ENCODE assay signal across 16 cellular contexts in the genomic region with DNA sequence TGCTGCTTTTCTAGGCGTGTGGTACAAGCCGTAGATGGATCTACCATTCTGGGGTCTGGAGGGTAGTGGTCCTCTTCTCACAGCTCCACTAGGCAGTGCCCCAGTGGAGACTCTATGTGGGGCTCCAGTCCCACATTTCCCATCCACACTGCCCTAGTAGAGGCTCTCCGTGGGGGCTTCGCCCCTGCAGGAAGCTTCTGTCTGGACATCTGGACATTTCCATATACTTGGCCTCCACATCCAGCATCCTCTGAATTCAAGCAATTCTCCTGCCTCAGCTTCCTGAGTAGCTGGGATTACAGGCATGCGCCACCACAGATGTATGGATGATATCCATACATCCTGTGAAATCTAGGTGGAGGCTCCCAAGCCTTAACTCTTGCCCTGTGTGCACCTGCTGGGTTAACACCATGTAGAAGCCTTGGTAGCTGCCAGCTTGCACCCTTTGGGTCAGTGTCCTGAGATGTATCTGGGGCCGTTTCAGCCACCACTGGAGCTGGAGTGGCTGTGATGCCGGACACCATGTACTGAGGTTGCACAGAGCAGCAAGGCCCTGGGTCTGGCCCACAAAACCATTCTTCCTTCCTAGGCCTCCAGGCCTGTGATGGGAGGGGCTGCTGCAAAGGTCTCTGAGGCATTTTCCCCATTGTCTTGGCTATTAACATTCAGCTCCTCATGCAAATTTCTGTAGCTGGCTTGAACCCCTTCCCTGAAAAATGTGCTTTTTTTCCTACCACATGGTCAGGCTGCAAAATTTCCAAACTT.
A peak's percentile ranks its signal among the peaks of the same experiment; 100 is the strongest.
DNase-seq lines count a peak whose midpoint lies in the region; ATAC-seq, FAIRE-seq and TF ChIP-seq lines count a peak whose summit lies in the region.
"Had no signal": no experiment of that assay in that cellular context is flagged by ENCODE, and none has a peak within 500 bp of the region (broad histone marks: within the 10 kb centered on the region; RNA-seq: fewer than 3 reads in every experiment).

No MANE protein-coding gene starts in this region.

- TF ChIP-seq EP300 in K562 (IDR thresholded peaks at IDR 0.05; ENCODE audit: low read length), result no peak

- ATAC-seq in K562, result no peak
- ATAC-seq in CD8-positive, alpha-beta T cell, result no peak
- no peak for ATAC-seq in activated T-cell treated with anti-CD3 and anti-CD28 coated beads, Interleukin-2, amount 50 U/mL, for 4 hours
- ATAC-seq: GM23338 had no signal

- FAIRE-seq in K562 (lab: Jason Lieb, UNC), result no peak
- FAIRE-seq: GM12891, HTR-8/SVneo had no signal

- DNase-seq in K562 (ENCODE audit: extremely low read depth in 1 of 4, low spot score in 3 of 4) (no peak), posterior vena cava (ENCODE audit: low spot score) (peak; percentile 28), SW 1271 (lab: John Stamatoyannopoulos, UW) (no peak)
- no peak for DNase-seq in CD8-positive, alpha-beta T cell
- DNase-seq in activated T-cell treated with anti-CD3 and anti-CD28 coated beads, Interleukin-2, amount 50 U/mL, for 4 hours, result no peak
- DNase-seq in activated CD4-positive, alpha-beta T cell treated with anti-CD3 and anti-CD28 coated beads, Interleukin-2, amount 10 ng/mL, durations not matched to agents 7 days and 5 days, result no peak
- DNase-seq: ACHN, Calu3, DMS 273 treated with DMSO at 0.1 percent for 48 hours, H7 had no signal

- CTCF ChIA-PET in HEK293 (lab: Yijun Ruan, JAX) (interaction anchor here (0.6 to 0.9 kb wide), 2 partner anchors 7 to 114 kb away, joined by 3 to 4 read pairs; no protein-coding TSS in a partner anchor), K562 (lab: Yijun Ruan, JAX; ENCODE audit: low intra/inter-chr PET ratio) (no interaction called here)
- CTCF ChIA-PET in CD8-positive, alpha-beta T cell (lab: Charles Lee), result no interaction called here
- CTCF ChIA-PET in activated CD4-positive, alpha-beta T cell treated with anti-CD3 and anti-CD28 coated beads, Interleukin-2, amount 10 ng/mL, durations not matched to agents 7 days and 5 days (lab: Charles Lee), result no interaction called here

- no peaks in the 10 kb centered on the region for H3K9me1 ChIP-seq in K562 (ENCODE audit: control insufficient read depth, insufficient read depth, low read length)

- BruUV-seq in K562 (replicated peaks; lab: Mats Ljungman, UMichigan), result no TSS peak

- H3K27me3 ChIP-seq in BLaER1 (no peaks in the 10 kb centered on the region), K562 (ENCODE audit: control insufficient read depth in 2 of 2, insufficient read depth in 2 of 2, low read length in 2 of 2) (no peaks in the 10 kb centered on the region)
- H3K27me3 ChIP-seq in CD8-positive, alpha-beta T cell (ENCODE audit: insufficient read depth, low read length), result no peaks in the 10 kb centered on the region

- peaks cover 26% of the 10 kb centered on the region for H3K36me3 Mint-ChIP-seq in CD8-positive, alpha-beta T cell
- peaks cover 10% of the 10 kb centered on the region for H3K36me3 Mint-ChIP-seq in activated T-cell treated with anti-CD3 and anti-CD28 coated beads, Interleukin-2, amount 50 U/mL, for 4 hours (ENCODE audit: insufficient read depth)
- peaks cover 41% of the 10 kb centered on the region for H3K36me3 Mint-ChIP-seq in activated CD4-positive, alpha-beta T cell treated with anti-CD3 and anti-CD28 coated beads, Interleukin-2, amount 10 ng/mL, durations not matched to agents 7 days and 5 days (ENCODE audit: low read depth)

- no peak overlapping the region for H3K4me3 Mint-ChIP-seq in CD8-positive, alpha-beta T cell
- H3K4me3 Mint-ChIP-seq in activated T-cell treated with anti-CD3 and anti-CD28 coated beads, Interleukin-2, amount 50 U/mL, for 4 hours, result no peak overlapping the region
- no peak overlapping the region for H3K4me3 Mint-ChIP-seq in activated CD4-positive, alpha-beta T cell treated with anti-CD3 and anti-CD28 coated beads, Interleukin-2, amount 10 ng/mL, durations not matched to agents 7 days and 5 days
- H3K4me3 Mint-ChIP-seq: CD14-positive monocyte, GM23338 had no signal

- no peaks in the 10 kb centered on the region for H3K27me3 Mint-ChIP-seq in CD8-positive, alpha-beta T cell (ENCODE audit: low read depth)
- no peaks in the 10 kb centered on the region for H3K27me3 Mint-ChIP-seq in activated T-cell treated with anti-CD3 and anti-CD28 coated beads, Interleukin-2, amount 50 U/mL, for 4 hours (ENCODE audit: low read depth)
- no peaks in the 10 kb centered on the region for H3K27me3 Mint-ChIP-seq in activated CD4-positive, alpha-beta T cell treated with anti-CD3 and anti-CD28 coated beads, Interleukin-2, amount 10 ng/mL, durations not matched to agents 7 days and 5 days

- no peak for TF ChIP-seq RAD21 in K562 (CRISPR knock-in tag; conservative IDR thresholded peaks at IDR 0.05 in 1 of 2, IDR thresholded peaks at IDR 0.05 in 1 of 2)

- H3K4me1 ChIP-seq in BLaER1 (peaks cover 19% of the 10 kb centered on the region), HEK293 (ENCODE audit: control insufficient read depth, insufficient read depth, low read length) (no peaks in the 10 kb centered on the region), K562 (replicated peaks in 1 of 2; ENCODE audit: control insufficient read depth in 2 of 2, insufficient read depth in 2 of 2, low read length in 2 of 2) (peaks cover 6 to 19% of the 10 kb centered on the region in 2 experiments; a peak in 3 of 5 replicates)
- peaks cover 29% of the 10 kb centered on the region for H3K4me1 ChIP-seq in CD8-positive, alpha-beta T cell (ENCODE audit: insufficient read depth, low read length)

- H3K4me3 ChIP-seq in BLaER1 (peak overlapping the region; percentile 44; the same call in 1 of the 2 replicates), HEK293 (ENCODE audit: low read depth, low read length) (no peak overlapping the region), K562 (no peak overlapping the region)
- no peak overlapping the region for H3K4me3 ChIP-seq in CD8-positive, alpha-beta T cell (ENCODE audit: low read depth, low read length)
- H3K4me3 ChIP-seq: GM23338 had no signal

- H3K9ac ChIP-seq in BLaER1 (no peak overlapping the region), K562 (ENCODE audit: insufficient read depth in 1 of 2, low read depth in 2 of 2, low read length in 2 of 2) (no peak overlapping the region)

- H3K4me2 ChIP-seq in BLaER1 (no peak overlapping the region), K562 (ENCODE audit: insufficient read depth, low read length) (no peak overlapping the region)
- H3K4me2 ChIP-seq: GM23338 had no signal

- POLR2A ChIA-PET in HEK293 (lab: Yijun Ruan, JAX), result no interaction called here
- POLR2A ChIA-PET in K562 (lab: Yijun Ruan, JAX), result no interaction called here
- POLR2A ChIA-PET in CD8-positive, alpha-beta T cell (lab: Charles Lee), result no interaction called here
- POLR2A ChIA-PET in activated CD4-positive, alpha-beta T cell treated with anti-CD3 and anti-CD28 coated beads, Interleukin-2, amount 10 ng/mL, durations not matched to agents 7 days and 5 days (lab: Charles Lee), result no interaction called here

- intact Hi-C loops in K562 (cut with micrococcal nuclease), result no loop called here
- intact Hi-C loops in posterior vena cava (cut with DNase I), result loop anchor here in 1 of 2 donors (1.0 kb wide), 1 partner anchor 21 kb away; no protein-coding TSS in a partner anchor
- intact Hi-C loops in CD8-positive, alpha-beta T cell (cut with DNase I, micrococcal nuclease), result no loop called here

- peaks cover 11% of the 10 kb centered on the region for H3K9me3 Mint-ChIP-seq in CD8-positive, alpha-beta T cell
- H3K9me3 Mint-ChIP-seq in activated T-cell treated with anti-CD3 and anti-CD28 coated beads, Interleukin-2, amount 50 U/mL, for 4 hours, result peaks cover 16% of the 10 kb centered on the region
- peaks cover 27% of the 10 kb centered on the region for H3K9me3 Mint-ChIP-seq in activated CD4-positive, alpha-beta T cell treated with anti-CD3 and anti-CD28 coated beads, Interleukin-2, amount 10 ng/mL, durations not matched to agents 7 days and 5 days

- TF ChIP-seq CTCF in HEK293 (tag by site-specific recombination; IDR thresholded peaks at IDR 0.05), result no peak
- no peak for TF ChIP-seq CTCF in K562 (IDR thresholded peaks at IDR 0.05 in 2 of 3, conservative IDR thresholded peaks at IDR 0.05 in 1 of 3; ENCODE audit: insufficient read depth in 2 of 3, low read depth in 1 of 3, low read length in 3 of 3)
- TF ChIP-seq CTCF in CD8-positive, alpha-beta T cell (IDR thresholded peaks at IDR 0.05), result no peak

- H2AFZ ChIP-seq in K562 (ENCODE audit: low read depth, low read length), result no peak overlapping the region
- H2AFZ ChIP-seq: GM23338 had no signal

- H4K20me1 ChIP-seq in BLaER1 (peaks cover 94% of the 10 kb centered on the region), K562 (replicated peaks; ENCODE audit: control insufficient read depth, insufficient read depth, low read length) (no peaks in the 10 kb centered on the region; the same call in 1 of the 2 replicates)

- no peak for TF ChIP-seq POLR2A in K562 (conservative IDR thresholded peaks at IDR 0.05)

- H3K9me3 ChIP-seq in BLaER1 (peaks cover 54% of the 10 kb centered on the region), HEK293 (ENCODE audit: control insufficient read depth, insufficient read depth, low read depth, low read length) (no peaks in the 10 kb centered on the region), K562 (replicated peaks; ENCODE audit: control insufficient read depth, insufficient read depth, low read depth, low read length) (peaks cover 11% of the 10 kb centered on the region)
- peaks cover 5% of the 10 kb centered on the region for H3K9me3 ChIP-seq in CD8-positive, alpha-beta T cell (ENCODE audit: low read length)

- peaks cover 57% of the 10 kb centered on the region for H3K4me1 Mint-ChIP-seq in CD8-positive, alpha-beta T cell (ENCODE audit: low read depth)
- peaks cover 54% of the 10 kb centered on the region for H3K4me1 Mint-ChIP-seq in activated T-cell treated with anti-CD3 and anti-CD28 coated beads, Interleukin-2, amount 50 U/mL, for 4 hours (ENCODE audit: low read depth)
- H3K4me1 Mint-ChIP-seq in activated CD4-positive, alpha-beta T cell treated with anti-CD3 and anti-CD28 coated beads, Interleukin-2, amount 10 ng/mL, durations not matched to agents 7 days and 5 days, result peaks cover 23% of the 10 kb centered on the region

- H3K36me3 ChIP-seq in BLaER1 (peaks cover 59% of the 10 kb centered on the region), HEK293 (ENCODE audit: control insufficient read depth in 2 of 2, insufficient read depth in 1 of 2, low read length in 2 of 2) (no peaks in the 10 kb centered on the region), K562 (ENCODE audit: control insufficient read depth, insufficient read depth, low read length) (peaks cover 5% of the 10 kb centered on the region; the same call in 1 of the 3 replicates)
- no peaks in the 10 kb centered on the region for H3K36me3 ChIP-seq in CD8-positive, alpha-beta T cell (ENCODE audit: insufficient read depth, low read length)

- H3K79me2 ChIP-seq in K562 (ENCODE audit: control insufficient read depth, insufficient read depth, low read length), result peaks cover 77% of the 10 kb centered on the region

- H3K27ac Mint-ChIP-seq in CD8-positive, alpha-beta T cell, result no peak overlapping the region
- no peak overlapping the region for H3K27ac Mint-ChIP-seq in activated CD4-positive, alpha-beta T cell treated with anti-CD3 and anti-CD28 coated beads, Interleukin-2, amount 10 ng/mL, durations not matched to agents 7 days and 5 days
- H3K27ac Mint-ChIP-seq: GM23338 had no signal

- 95% methylated on average over 5 of the region's 7 CpGs for WGBS in K562 (ENCODE audit: insufficient coverage, low coverage, missing lambda C conversion rate)

- in situ Hi-C loops in K562 (cut with MboI), result no loop called here

- H3K27ac ChIP-seq in BLaER1, result no peak overlapping the region
- no peak overlapping the region for H3K27ac ChIP-seq in HEK293 (ENCODE audit: extremely low read depth, low read depth, low read length)
- H3K27ac ChIP-seq in K562 (ENCODE audit: extremely low read depth, low read depth, low read length), result no peak overlapping the region
- H3K27ac ChIP-seq in CD8-positive, alpha-beta T cell (ENCODE audit: low read depth, low read length), result no peak overlapping the region
